Comparison of ENCODE assay signal across 8 cellular contexts in genomic region chr2:199456383-199457146, GRCh38. TPM values are rescaled to one million over a fixed set of nuclear protein-coding genes. Genes with fewer than 3 reads are reported as not detected.
DNase-seq lines count a peak whose midpoint lies in the region; ATAC-seq, FAIRE-seq and TF ChIP-seq lines count a peak whose summit lies in the region.

No MANE protein-coding gene starts in this region.

- peaks cover 19% of the 10 kb centered on the region for H3K4me1 Mint-ChIP-seq in activated CD8-positive, alpha-beta memory T cell treated with anti-CD3 and anti-CD28 coated beads, Interleukin-2, amount 10 ng/mL, durations not matched to agents 7 days and 5 days
- peaks cover 30% of the 10 kb centered on the region for H3K4me1 Mint-ChIP-seq in activated B cell treated with CpG ODN at 0.5 μM for 24 hours

- CTCF ChIA-PET in activated CD8-positive, alpha-beta memory T cell treated with anti-CD3 and anti-CD28 coated beads, Interleukin-2, amount 10 ng/mL, durations not matched to agents 7 days and 5 days (lab: Charles Lee): no interaction called here
- CTCF ChIA-PET in activated B cell treated with CpG ODN at 0.5 μM for 24 hours (lab: Charles Lee): no interaction called here

- peak overlapping the region; percentile 42 for H2AFZ ChIP-seq in keratinocyte (ENCODE audit: control insufficient read depth, low read length)

- FAIRE-seq in keratinocyte (lab: Jason Lieb, UNC): no peak

- H3K27ac ChIP-seq in keratinocyte (ENCODE audit: control insufficient read depth, insufficient read depth, low read length) (no peak overlapping the region), thoracic aorta (no peak overlapping the region)

- ATAC-seq in activated CD8-positive, alpha-beta memory T cell treated with anti-CD3 and anti-CD28 coated beads, Interleukin-2, amount 10 ng/mL, durations not matched to agents 7 days and 5 days: no peak
- ATAC-seq in activated B cell treated with CpG ODN at 0.5 μM for 24 hours (ENCODE audit: low read depth): no peak
- ATAC-seq in thoracic aorta (ENCODE audit: insufficient number of reproducible peaks, low FRiP score, low read depth): no peak
- ATAC-seq in HG03432 (IDR thresholded peaks at IDR 0.05; ENCODE audit: unreplicated experiment): no peak

- H3K9me1 ChIP-seq in keratinocyte (ENCODE audit: control insufficient read depth, extremely low read depth, insufficient read depth, low read length): no peaks in the 10 kb centered on the region

- POLR2A ChIA-PET in activated B cell treated with CpG ODN at 0.5 μM for 24 hours (lab: Charles Lee): interaction anchor here (0.6 kb wide), 1 partner anchor 1241 kb away, joined by 5 read pairs; no protein-coding TSS in a partner anchor

- H3K27me3 Mint-ChIP-seq in activated CD8-positive, alpha-beta memory T cell treated with anti-CD3 and anti-CD28 coated beads, Interleukin-2, amount 10 ng/mL, durations not matched to agents 7 days and 5 days: peaks cover 71% of the 10 kb centered on the region
- H3K27me3 Mint-ChIP-seq in activated B cell treated with CpG ODN at 0.5 μM for 24 hours: peaks cover 48% of the 10 kb centered on the region

- H3K9me3 ChIP-seq in keratinocyte (ENCODE audit: control insufficient read depth, low read depth, low read length) (no peaks in the 10 kb centered on the region), thoracic aorta (no peaks in the 10 kb centered on the region)

- H3K4me1 ChIP-seq in keratinocyte (ENCODE audit: control insufficient read depth, extremely low read depth, insufficient read depth, low read length): peaks cover 15% of the 10 kb centered on the region
- peaks cover 16 to 32% of the 10 kb centered on the region in 2 donors for H3K4me1 ChIP-seq in thoracic aorta (ENCODE audit: control insufficient read depth in 1 of 2, low read depth in 2 of 2)

- peak overlapping the region; percentile 32 for H3K27ac Mint-ChIP-seq in activated CD8-positive, alpha-beta memory T cell treated with anti-CD3 and anti-CD28 coated beads, Interleukin-2, amount 10 ng/mL, durations not matched to agents 7 days and 5 days
- H3K27ac Mint-ChIP-seq in activated B cell treated with CpG ODN at 0.5 μM for 24 hours: no peak overlapping the region

- intact Hi-C loops in activated B cell treated with CpG ODN at 0.5 μM for 24 hours (cut with micrococcal nuclease): no loop called here

- no peaks in the 10 kb centered on the region for H3K9me3 Mint-ChIP-seq in activated CD8-positive, alpha-beta memory T cell treated with anti-CD3 and anti-CD28 coated beads, Interleukin-2, amount 10 ng/mL, durations not matched to agents 7 days and 5 days (ENCODE audit: low read depth)
- peaks cover 4% of the 10 kb centered on the region for H3K9me3 Mint-ChIP-seq in activated B cell treated with CpG ODN at 0.5 μM for 24 hours

- no peak for TF ChIP-seq CTCF in activated B cell treated with CpG ODN at 0.5 μM for 24 hours (IDR thresholded peaks at IDR 0.05)
- no peak for TF ChIP-seq CTCF in keratinocyte (optimal IDR thresholded peaks at IDR 0.05 in 1 of 3, IDR thresholded peaks at IDR 0.05 in 1 of 3, conservative IDR thresholded peaks at IDR 0.05 in 1 of 3; ENCODE audit: extremely low read depth in 1 of 3, insufficient read depth in 2 of 3, low read length in 3 of 3)
- no peak for TF ChIP-seq CTCF in thoracic aorta (IDR thresholded peaks at IDR 0.05)

- peaks cover 48% of the 10 kb centered on the region for H3K27me3 ChIP-seq in keratinocyte (ENCODE audit: control insufficient read depth, extremely low read depth, insufficient read depth, low read length)
- peaks cover 22% of the 10 kb centered on the region for H3K27me3 ChIP-seq in thoracic aorta (replicated peaks; ENCODE audit: insufficient read depth)

- H3K36me3 Mint-ChIP-seq in activated CD8-positive, alpha-beta memory T cell treated with anti-CD3 and anti-CD28 coated beads, Interleukin-2, amount 10 ng/mL, durations not matched to agents 7 days and 5 days: no peaks in the 10 kb centered on the region
- H3K36me3 Mint-ChIP-seq in activated B cell treated with CpG ODN at 0.5 μM for 24 hours (ENCODE audit: low read depth): peaks cover 2% of the 10 kb centered on the region

- no peak overlapping the region for H3K4me3 Mint-ChIP-seq in activated CD8-positive, alpha-beta memory T cell treated with anti-CD3 and anti-CD28 coated beads, Interleukin-2, amount 10 ng/mL, durations not matched to agents 7 days and 5 days
- peak overlapping the region; percentile 57 for H3K4me3 Mint-ChIP-seq in activated B cell treated with CpG ODN at 0.5 μM for 24 hours

- peak overlapping the region; percentile 78 for H3K4me2 ChIP-seq in keratinocyte (ENCODE audit: control insufficient read depth, extremely low read depth, insufficient read depth, low read depth, low read length)

- no peaks in the 10 kb centered on the region for H3K79me2 ChIP-seq in keratinocyte (ENCODE audit: control insufficient read depth, insufficient read depth, low read length)

- H3K4me3 ChIP-seq in keratinocyte (ENCODE audit: control insufficient read depth in 2 of 3, extremely low read depth in 1 of 3, insufficient read depth in 2 of 3, low read depth in 1 of 3, low read length in 3 of 3) (peak overlapping the region; percentile 57 to 84 (median 84)), thoracic aorta (peak overlapping the region; percentile 85)

- dilution Hi-C loops in keratinocyte (cut with MboI; ENCODE audit: extremely low pct_ligation_motif_present, low sequenced_read_pairs): no loop called here

- H4K20me1 ChIP-seq in keratinocyte (ENCODE audit: control insufficient read depth, extremely low read depth, insufficient read depth, low read length): no peaks in the 10 kb centered on the region

- DNase-seq in activated CD8-positive, alpha-beta memory T cell treated with anti-CD3 and anti-CD28 coated beads, Interleukin-2, amount 10 ng/mL, durations not matched to agents 7 days and 5 days: no peak
- no peak for DNase-seq in activated CD8-positive, alpha-beta memory T cell treated with anti-CD3 and anti-CD28 coated beads, Interleukin-2, amount 50 U/mL, for 4 hours
- no peak for DNase-seq in activated B cell treated with CpG ODN at 0.5 μM for 24 hours
- no peak for DNase-seq in keratinocyte (ENCODE audit: low read depth, low spot score)
- no peak for DNase-seq in thoracic aorta (ENCODE audit: low spot score)
- DNase-seq in mesenteric fat pad (ENCODE audit: low spot score): no peak
- no peak for DNase-seq in activated effector memory CD4-positive, alpha-beta T cell treated with Interleukin-2 at 50 U/mL for 16 hours

- no peaks in the 10 kb centered on the region for H3K36me3 ChIP-seq in keratinocyte (ENCODE audit: control insufficient read depth in 2 of 2, extremely low read depth in 1 of 2, insufficient read depth in 2 of 2, low read length in 2 of 2)
- H3K36me3 ChIP-seq in thoracic aorta: no peaks in the 10 kb centered on the region

- no peak overlapping the region for H3K9ac ChIP-seq in keratinocyte (ENCODE audit: control insufficient read depth, extremely low read depth, insufficient read depth, low read length)

RNA-seq across cellular contexts. Expression of gene SATB2, which starts 1.2 kb away (rescaled TPM):
- under 1 TPM in 1 of 2 experiments, not detected in 1; 0.09 TPM for total RNA-seq in activated CD8-positive, alpha-beta memory T cell treated with anti-CD3 and anti-CD28 coated beads, Interleukin-2, amount 10 ng/mL, durations not matched to agents 7 days and 5 days
- 0.34 and 0.67 TPM in 2 replicates for total RNA-seq in activated B cell treated with CpG ODN at 0.5 μM for 24 hours
- polyA plus RNA-seq in keratinocyte: 1.4 to 1.5 TPM (median 1.4 TPM) in 3 replicates
- 1.5 TPM for polyA plus RNA-seq in keratinocyte (2011; ENCODE audit: low read depth)
- polyA plus RNA-seq in keratinocyte (2011; cell fraction: cytosol; rRNA removed): 1.0 and 1.3 TPM in 2 replicates
- polyA plus RNA-seq in keratinocyte (2011; cell fraction: nucleus; rRNA removed): 6.7 and 10.4 TPM in 2 replicates
- 1.4 and 1.9 TPM in 2 replicates for polyA plus RNA-seq in keratinocyte (2012; ENCODE audit: low replicate concordance)
- polyA minus RNA-seq in keratinocyte: 2.0 to 12.3 TPM (median 6.1 TPM) in 3 replicates
- polyA minus RNA-seq in keratinocyte (2011; cell fraction: cytosol; rRNA and poly(A)+ RNA removed): 3.1 TPM
- 6.9 and 15.8 TPM in 2 replicates for polyA minus RNA-seq in keratinocyte (2011; cell fraction: nucleus; rRNA and poly(A)+ RNA removed)
- 1 to 10 TPM; 4.5 to 5.5 TPM for total RNA-seq in thoracic aorta
- 8.3 TPM for total RNA-seq in mesenteric fat pad
